ENCODE assay signal across 8 cellular contexts in the genomic region with DNA sequence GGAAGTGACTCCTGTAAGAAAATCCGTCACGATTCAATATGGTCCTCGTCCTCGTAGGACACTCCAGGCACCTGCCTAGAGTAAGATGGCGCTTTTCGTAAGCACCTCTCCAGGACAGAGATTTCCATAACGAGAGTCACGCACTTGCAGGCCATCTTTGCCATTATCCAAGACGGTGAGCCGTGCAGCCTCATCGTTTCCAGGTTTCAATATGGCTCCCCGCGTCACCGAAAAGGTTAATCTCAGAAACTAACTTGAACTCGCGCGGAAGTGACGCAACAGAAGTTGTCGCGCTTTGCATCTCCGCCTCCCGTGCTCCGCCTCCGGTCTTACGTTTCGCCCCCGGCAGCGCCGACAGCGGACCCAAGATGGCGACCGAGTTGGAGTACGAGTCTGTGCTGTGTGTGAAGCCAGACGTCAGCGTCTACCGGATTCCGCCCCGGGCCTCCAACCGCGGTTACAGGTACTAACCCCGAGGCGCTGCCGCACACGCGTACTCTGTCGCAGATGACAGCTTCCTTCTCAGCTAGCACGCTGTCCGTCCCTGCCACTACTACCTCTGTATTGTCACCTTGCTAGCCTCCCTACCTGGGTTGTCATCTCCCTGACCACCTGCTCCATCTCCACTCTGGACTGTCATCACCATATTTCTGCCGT. TPM values are rescaled to one million over a fixed set of nuclear protein-coding genes. Genes with fewer than 3 reads are reported as not detected.
A peak's percentile ranks its signal among the peaks of the same experiment; 100 is the strongest.
DNase-seq lines count a peak whose midpoint lies in the region; ATAC-seq, FAIRE-seq and TF ChIP-seq lines count a peak whose summit lies in the region.

Gene NECAP1 (plus strand): TSS at position 354 of the 657 bp plus-strand sequence. CDS start 15 bp downstream, at position 369.

- H3K4me1 ChIP-seq in HepG2 (ENCODE audit: insufficient read depth, low read length): peaks cover 29% of the 10 kb centered on the region

- 0% methylated on average over 12 of the region's 49 CpGs for WGBS in HepG2 (ENCODE audit: low lambda C conversion rate)

- TF ChIP-seq POLR2A in HepG2 (IDR thresholded peaks at IDR 0.05; ENCODE audit: insufficient read depth in 1 of 2, low read depth in 2 of 2, low read length in 2 of 2): peak; percentile 88 to 91

- CTCF ChIA-PET in HepG2 (lab: Yijun Ruan, JAX; ENCODE audit: low intra/inter-chr PET ratio, low total read pairs): no interaction called here

- no peaks in the 10 kb centered on the region for H3K36me3 ChIP-seq in HepG2 (replicated peaks in 1 of 2; ENCODE audit: control insufficient read depth in 1 of 2, insufficient read depth in 2 of 2, low read length in 2 of 2)

- H3K79me2 ChIP-seq in HepG2 (ENCODE audit: insufficient read depth, low read length): peaks cover 29% of the 10 kb centered on the region

- no peaks in the 10 kb centered on the region for H4K20me1 ChIP-seq in HepG2 (ENCODE audit: insufficient read depth, low read length)

- intact Hi-C loops in HepG2 (cut with micrococcal nuclease; ENCODE audit: unreplicated experiment): loop anchor here (1.0 to 5.0 kb wide), 2 partner anchors 36 to 50 kb away; partner anchors contain the start of gene FOXJ2

- peak within 1 kb of the TSS; percentile 81 for H3K9ac ChIP-seq in HepG2 (ENCODE audit: insufficient read depth, low read depth, low read length)

- peak; percentile 89 for ATAC-seq in GM19395 (IDR thresholded peaks at IDR 0.05; ENCODE audit: unreplicated experiment)
- ATAC-seq in HG03565 (IDR thresholded peaks at IDR 0.05; ENCODE audit: unreplicated experiment): peak; percentile 90
- ATAC-seq in HepG2: peak; percentile 96

- TF ChIP-seq CTCF in C4-2B (conservative IDR thresholded peaks at IDR 0.05) (no peak), HepG2 (CRISPR knock-in tag; IDR thresholded peaks at IDR 0.05) (no peak; the same call in 1 of the 2 replicates)

- H2AFZ ChIP-seq in HepG2 (ENCODE audit: low read length): peak within 1 kb of the TSS; percentile 95

- peak; percentile 98 for DNase-seq in NCI-H774 (lab: John Stamatoyannopoulos, UW)
- DNase-seq in activated CD4-positive, alpha-beta T cell treated with anti-CD3 and anti-CD28 coated beads, Interleukin-2, amount 50 U/mL, for 48 hours: peak; percentile 96 to 97
- peak; percentile 93 to 98 for DNase-seq in dermis microvascular lymphatic vessel endothelial cell (ENCODE audit: low read depth in 2 of 2)
- peak; percentile 94 for DNase-seq in HepG2 (ENCODE audit: low spot score)
- DNase-seq in stimulated activated CD4-positive, alpha-beta T cell treated with anti-CD3 and anti-CD28 coated beads, Interleukin-4, amount 100 ng/mL, for 1 hour: peak; percentile 94

- H3K4me3 ChIP-seq in HepG2 (replicated peaks in 1 of 3; ENCODE audit: insufficient read depth in 1 of 3, low read depth in 2 of 3, low read length in 3 of 3): peak within 1 kb of the TSS; percentile 70 to 97 (median 78)

- H3K27ac ChIP-seq in C4-2B: peak within 1 kb of the TSS; percentile 94
- peak within 1 kb of the TSS; percentile 87 for H3K27ac ChIP-seq in HepG2 (ENCODE audit: extremely low read length, insufficient read depth, low read length)

- in situ Hi-C loops in HepG2 (cut with HindIII; ENCODE audit: extremely low pct_ligation_motif_present, low pct_unique_long_range_greater_than_20kb): no loop called here

- FAIRE-seq in HepG2 (lab: Jason Lieb, UNC): peak; percentile 77

- no TSS peak for BruUV-seq in HepG2 (replicated peaks; lab: Mats Ljungman, UMichigan)

- no peaks in the 10 kb centered on the region for H3K9me3 ChIP-seq in HepG2 (ENCODE audit: low read length)

- TF ChIP-seq RAD21 in HepG2 (CRISPR knock-in tag; IDR thresholded peaks at IDR 0.05): no peak

- no peaks in the 10 kb centered on the region; a peak in 1 of 5 replicates for H3K27me3 ChIP-seq in HepG2 (ENCODE audit: control insufficient read depth in 1 of 2, insufficient read depth in 2 of 2, low read length in 2 of 2)

- POLR2A ChIA-PET in HepG2 (lab: Yijun Ruan, JAX): interaction anchor here (1.2 kb wide), 1 partner anchor 55 kb away, joined by 3 read pairs; no protein-coding TSS in a partner anchor

- H3K4me2 ChIP-seq in HepG2 (ENCODE audit: low read depth, low read length): peak within 1 kb of the TSS; percentile 82

- no peak for TF ChIP-seq EP300 in HepG2 (IDR thresholded peaks at IDR 0.05; ENCODE audit: low read depth in 2 of 2, low read length in 2 of 2)
- peak; percentile 52; the same call in 1 of the 2 replicates for TF ChIP-seq EP300 in HepG2 (CRISPR knock-in tag; IDR thresholded peaks at IDR 0.05; ENCODE audit: borderline replicate concordance)

TF ChIP-seq in HepG2, 621 proteins besides CTCF, POLR2A, EP300 and RAD21 (continues in another document):
- TF ChIP-seq RXRA (CRISPR knock-in tag; IDR thresholded peaks at IDR 0.05) (peak; percentile 59; the same call in 1 of the 2 replicates), ZNF773 (CRISPR knock-in tag; IDR thresholded peaks at IDR 0.05; ENCODE audit: borderline replicate concordance) (no peak), SAP130 (CRISPR knock-in tag; IDR thresholded peaks at IDR 0.05; ENCODE audit: low read depth) (peak; percentile 83), ONECUT2 (CRISPR knock-in tag; IDR thresholded peaks at IDR 0.05) (no peak), ZFP36 (IDR thresholded peaks at IDR 0.05; ENCODE audit: borderline replicate concordance, low read depth, low read length, partially characterized antibody) (no peak), ZNF639 (CRISPR knock-in tag; conservative IDR thresholded peaks at IDR 0.05) (peak; percentile 85; the same call in 1 of the 2 replicates), ZNF580 (CRISPR knock-in tag; IDR thresholded peaks at IDR 0.05; ENCODE audit: borderline replicate concordance, low read depth) (peak; percentile 81; the same call in 1 of the 2 replicates), JUN (CRISPR knock-in tag; IDR thresholded peaks at IDR 0.05) (peak; percentile 40; the same call in 1 of the 2 replicates), CENPX (CRISPR knock-in tag; IDR thresholded peaks at IDR 0.05) (no peak), SIN3B (IDR thresholded peaks at IDR 0.05; ENCODE audit: low read length) (peak; percentile 71; the same call in 1 of the 2 replicates), POLR2AphosphoS5 (IDR thresholded peaks at IDR 0.05; ENCODE audit: low read depth, low read length) (peak; percentile 92)

RNA-seq across cellular contexts. Expression of gene NECAP1, which starts in this region (rescaled TPM):
- total RNA-seq in dermis microvascular lymphatic vessel endothelial cell: 23.1 and 44.5 TPM in 2 replicates
- 28.4 and 33.8 TPM in 2 replicates for total RNA-seq in HepG2 (2016; rRNA removed; fragmentation: Illumina TruSeq; extraction: Trizol)
- 3.8 and 4.0 TPM in 2 replicates for total RNA-seq in HepG2 (2016; cell fraction: cytosol; rRNA removed; fragmentation: Illumina TruSeq; extraction: Trizol; ENCODE audit: low read depth)
- 28.8 and 35.2 TPM in 2 replicates for total RNA-seq in HepG2 (2016; cell fraction: insoluble cytoplasmic fraction; rRNA removed; fragmentation: Illumina TruSeq; extraction: Trizol)
- total RNA-seq in HepG2 (2016; cell fraction: membrane; rRNA removed; fragmentation: Illumina TruSeq; extraction: Trizol): 10.9 and 13.5 TPM in 2 replicates
- total RNA-seq in HepG2 (2016; cell fraction: nucleus; rRNA removed; fragmentation: Illumina TruSeq; extraction: Trizol): 19.3 and 24.6 TPM in 2 replicates
- 17.7 and 24.4 TPM in 2 replicates for polyA plus RNA-seq in HepG2 (2011; rRNA removed)
- 23.1 and 25.7 TPM in 2 replicates for polyA plus RNA-seq in HepG2 (2011; cell fraction: cytosol; rRNA removed)
- polyA plus RNA-seq in HepG2 (2011; cell fraction: nucleus; rRNA removed): 23.3 and 25.9 TPM in 2 replicates
- polyA plus RNA-seq in HepG2 (2012): 13.2 and 15.4 TPM in 2 replicates
- 1.1 and 1.3 TPM in 2 replicates for polyA plus RNA-seq in HepG2 (2016; cell fraction: cytosol; fragmentation: Illumina TruSeq; extraction: Trizol; ENCODE audit: low read depth)
- 29.8 and 32.2 TPM in 2 replicates for polyA plus RNA-seq in HepG2 (2016; cell fraction: insoluble cytoplasmic fraction; fragmentation: Illumina TruSeq; extraction: Trizol; ENCODE audit: low read depth)
- polyA plus RNA-seq in HepG2 (2016; cell fraction: membrane; fragmentation: Illumina TruSeq; extraction: Trizol; ENCODE audit: low read depth): 3.2 and 4.2 TPM in 2 replicates
- polyA plus RNA-seq in HepG2 (2016; cell fraction: nucleus; fragmentation: Illumina TruSeq; extraction: Trizol; ENCODE audit: insufficient read depth, low read depth): 25.5 and 30.5 TPM in 2 replicates
- 23.1 and 37.5 TPM in 2 replicates for polyA minus RNA-seq in HepG2 (2011; rRNA and poly(A)+ RNA removed; ENCODE audit: low replicate concordance)
- 20.2 and 23.5 TPM in 2 replicates for polyA minus RNA-seq in HepG2 (2011; cell fraction: cytosol; rRNA and poly(A)+ RNA removed)
- polyA minus RNA-seq in HepG2 (2011; cell fraction: nucleus; rRNA and poly(A)+ RNA removed): 20.9 and 33.4 TPM in 2 replicates

Comparison
In these comparisons a context has a peak if more than half of its experiments do, and no peak if none do; other contexts are left out.
1. Peak in every context shown above with its lines: DNase-seq, ATAC-seq, H3K4me3 ChIP-seq and H3K27ac ChIP-seq.